ENCODE assay signal across 1 cellular context in the genomic region with DNA sequence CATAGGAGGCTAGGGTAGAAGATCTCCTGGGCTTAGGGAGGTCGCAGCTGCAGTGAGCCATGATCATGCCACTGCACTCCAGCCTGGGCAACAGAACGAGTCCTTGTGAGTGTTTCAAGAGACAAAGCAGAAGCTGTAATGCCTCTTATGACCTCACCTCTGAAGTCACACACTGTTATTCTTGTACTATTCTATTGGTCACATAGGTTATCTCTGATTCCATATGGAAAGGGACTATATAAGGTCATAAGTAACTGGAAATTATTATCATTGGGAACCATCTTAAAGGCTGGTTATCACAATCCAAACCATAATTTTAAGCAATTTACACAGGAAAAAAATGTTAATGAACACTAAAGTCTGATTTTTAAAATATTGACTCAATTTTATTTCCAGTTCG.
TF ChIP-seq lines count a peak whose summit lies in the region.

No MANE protein-coding gene starts in this region.

TF ChIP-seq in K562, 482 proteins besides CTCF, POLR2A, EP300 and RAD21 (continued from another document):
- TF ChIP-seq, protein P1, sequence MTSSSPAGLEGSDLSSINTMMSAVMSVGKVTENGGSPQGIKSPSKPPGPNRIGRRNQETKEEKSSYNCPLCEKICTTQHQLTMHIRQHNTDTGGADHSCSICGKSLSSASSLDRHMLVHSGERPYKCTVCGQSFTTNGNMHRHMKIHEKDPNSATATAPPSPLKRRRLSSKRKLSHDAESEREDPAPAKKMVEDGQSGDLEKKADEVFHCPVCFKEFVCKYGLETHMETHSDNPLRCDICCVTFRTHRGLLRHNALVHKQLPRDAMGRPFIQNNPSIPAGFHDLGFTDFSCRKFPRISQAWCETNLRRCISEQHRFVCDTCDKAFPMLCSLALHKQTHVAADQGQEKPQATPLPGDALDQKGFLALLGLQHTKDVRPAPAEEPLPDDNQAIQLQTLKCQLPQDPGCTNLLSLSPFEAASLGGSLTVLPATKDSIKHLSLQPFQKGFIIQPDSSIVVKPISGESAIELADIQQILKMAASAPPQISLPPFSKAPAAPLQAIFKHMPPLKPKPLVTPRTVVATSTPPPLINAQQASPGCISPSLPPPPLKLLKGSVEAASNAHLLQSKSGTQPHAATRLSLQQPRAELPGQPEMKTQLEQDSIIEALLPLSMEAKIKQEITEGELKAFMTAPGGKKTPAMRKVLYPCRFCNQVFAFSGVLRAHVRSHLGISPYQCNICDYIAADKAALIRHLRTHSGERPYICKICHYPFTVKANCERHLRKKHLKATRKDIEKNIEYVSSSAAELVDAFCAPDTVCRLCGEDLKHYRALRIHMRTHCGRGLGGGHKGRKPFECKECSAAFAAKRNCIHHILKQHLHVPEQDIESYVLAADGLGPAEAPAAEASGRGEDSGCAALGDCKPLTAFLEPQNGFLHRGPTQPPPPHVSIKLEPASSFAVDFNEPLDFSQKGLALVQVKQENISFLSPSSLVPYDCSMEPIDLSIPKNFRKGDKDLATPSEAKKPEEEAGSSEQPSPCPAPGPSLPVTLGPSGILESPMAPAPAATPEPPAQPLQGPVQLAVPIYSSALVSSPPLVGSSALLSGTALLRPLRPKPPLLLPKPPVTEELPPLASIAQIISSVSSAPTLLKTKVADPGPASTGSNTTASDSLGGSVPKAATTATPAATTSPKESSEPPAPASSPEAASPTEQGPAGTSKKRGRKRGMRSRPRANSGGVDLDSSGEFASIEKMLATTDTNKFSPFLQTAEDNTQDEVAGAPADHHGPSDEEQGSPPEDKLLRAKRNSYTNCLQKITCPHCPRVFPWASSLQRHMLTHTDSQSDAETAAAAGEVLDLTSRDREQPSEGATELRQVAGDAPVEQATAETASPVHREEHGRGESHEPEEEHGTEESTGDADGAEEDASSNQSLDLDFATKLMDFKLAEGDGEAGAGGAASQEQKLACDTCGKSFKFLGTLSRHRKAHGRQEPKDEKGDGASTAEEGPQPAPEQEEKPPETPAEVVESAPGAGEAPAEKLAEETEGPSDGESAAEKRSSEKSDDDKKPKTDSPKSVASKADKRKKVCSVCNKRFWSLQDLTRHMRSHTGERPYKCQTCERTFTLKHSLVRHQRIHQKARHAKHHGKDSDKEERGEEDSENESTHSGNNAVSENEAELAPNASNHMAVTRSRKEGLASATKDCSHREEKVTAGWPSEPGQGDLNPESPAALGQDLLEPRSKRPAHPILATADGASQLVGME (CRISPR knock-in tag; IDR thresholded peaks at IDR 0.05): no peak
- TF ChIP-seq BACH1 (tag; IDR thresholded peaks at IDR 0.05) (no peak), XRCC4 (IDR thresholded peaks at IDR 0.05; ENCODE audit: extremely low read depth, insufficient read depth, insufficient read length) (no peak), COPS2 (conservative IDR thresholded peaks at IDR 0.05) (no peak), FOXM1 (IDR thresholded peaks at IDR 0.05; ENCODE audit: low read depth) (peak; percentile 42; the same call in 1 of the 2 replicates), FOXM1 (CRISPR knock-in tag; IDR thresholded peaks at IDR 0.05; ENCODE audit: low read depth) (no peak), KLF10 (CRISPR knock-in tag; IDR thresholded peaks at IDR 0.05) (no peak), NR2C1 (IDR thresholded peaks at IDR 0.05) (no peak), NR2C1 (tag; IDR thresholded peaks at IDR 0.05) (peak; percentile 19; the same call in 1 of the 2 replicates), SRF (CRISPR knock-in tag; IDR thresholded peaks at IDR 0.05) (peak; percentile 52 to 95; a peak in 3 of 4 replicates), TEAD4 (IDR thresholded peaks at IDR 0.05; ENCODE audit: low read length) (peak; percentile 78), TEAD4 (CRISPR knock-in tag; IDR thresholded peaks at IDR 0.05; ENCODE audit: borderline replicate concordance) (no peak), ATF7 (IDR thresholded peaks at IDR 0.05) (peak; percentile 96), SMARCE1 (IDR thresholded peaks at IDR 0.05) (peak; percentile 57; the same call in 1 of the 2 replicates), ADNP (tag; IDR thresholded peaks at IDR 0.05) (no peak), RNF2 (IDR thresholded peaks at IDR 0.05) (no peak), STAT5A (IDR thresholded peaks at IDR 0.05; ENCODE audit: borderline replicate concordance, low read length) (peak; percentile 58), MTA2 (IDR thresholded peaks at IDR 0.05; ENCODE audit: low read depth) (peak; percentile 58), SAP30 (IDR thresholded peaks at IDR 0.05; ENCODE audit: borderline replicate concordance, insufficient read depth, low read depth, low read length, poor library complexity, severe bottlenecking) (no peak), JUN (IDR thresholded peaks at IDR 0.05; ENCODE audit: borderline replicate concordance, low read depth, low read length) (peak; percentile 68), JUN (CRISPR knock-in tag; IDR thresholded peaks at IDR 0.05; ENCODE audit: borderline replicate concordance) (no peak), ZNF696 (CRISPR knock-in tag; conservative IDR thresholded peaks at IDR 0.05) (no peak), FOSL1 (tag; conservative IDR thresholded peaks at IDR 0.05) (peak; percentile 52), NR4A1 (CRISPR knock-in tag; IDR thresholded peaks at IDR 0.05) (no peak), NR4A1 (tag; IDR thresholded peaks at IDR 0.05) (no peak), RBM34 (IDR thresholded peaks at IDR 0.05; ENCODE audit: borderline replicate concordance, insufficient read depth, low read length) (no peak), ZNF668 (CRISPR knock-in tag; IDR thresholded peaks at IDR 0.05) (no peak)
- TF ChIP-seq, protein P2, sequence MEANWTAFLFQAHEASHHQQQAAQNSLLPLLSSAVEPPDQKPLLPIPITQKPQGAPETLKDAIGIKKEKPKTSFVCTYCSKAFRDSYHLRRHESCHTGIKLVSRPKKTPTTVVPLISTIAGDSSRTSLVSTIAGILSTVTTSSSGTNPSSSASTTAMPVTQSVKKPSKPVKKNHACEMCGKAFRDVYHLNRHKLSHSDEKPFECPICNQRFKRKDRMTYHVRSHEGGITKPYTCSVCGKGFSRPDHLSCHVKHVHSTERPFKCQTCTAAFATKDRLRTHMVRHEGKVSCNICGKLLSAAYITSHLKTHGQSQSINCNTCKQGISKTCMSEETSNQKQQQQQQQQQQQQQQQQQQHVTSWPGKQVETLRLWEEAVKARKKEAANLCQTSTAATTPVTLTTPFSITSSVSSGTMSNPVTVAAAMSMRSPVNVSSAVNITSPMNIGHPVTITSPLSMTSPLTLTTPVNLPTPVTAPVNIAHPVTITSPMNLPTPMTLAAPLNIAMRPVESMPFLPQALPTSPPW (CRISPR knock-in tag; IDR thresholded peaks at IDR 0.05): no peak
- TF ChIP-seq, protein P3, sequence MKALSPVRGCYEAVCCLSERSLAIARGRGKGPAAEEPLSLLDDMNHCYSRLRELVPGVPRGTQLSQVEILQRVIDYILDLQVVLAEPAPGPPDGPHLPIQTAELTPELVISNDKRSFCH (CRISPR knock-in tag; IDR thresholded peaks at IDR 0.05): no peak
- TF ChIP-seq, protein P3 (tag; IDR thresholded peaks at IDR 0.05): no peak
- TF ChIP-seq, protein P4, sequence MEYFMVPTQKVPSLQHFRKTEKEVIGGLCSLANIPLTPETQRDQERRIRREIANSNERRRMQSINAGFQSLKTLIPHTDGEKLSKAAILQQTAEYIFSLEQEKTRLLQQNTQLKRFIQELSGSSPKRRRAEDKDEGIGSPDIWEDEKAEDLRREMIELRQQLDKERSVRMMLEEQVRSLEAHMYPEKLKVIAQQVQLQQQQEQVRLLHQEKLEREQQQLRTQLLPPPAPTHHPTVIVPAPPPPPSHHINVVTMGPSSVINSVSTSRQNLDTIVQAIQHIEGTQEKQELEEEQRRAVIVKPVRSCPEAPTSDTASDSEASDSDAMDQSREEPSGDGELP (CRISPR knock-in tag; IDR thresholded peaks at IDR 0.05; ENCODE audit: borderline replicate concordance): no peak
